ENCODE assay signal across 28 cellular contexts in genomic region chr3:144877356-144877755, GRCh38.
"Had no signal": no experiment of that assay in that cellular context is flagged by ENCODE, and none has a peak within 500 bp of the region (broad histone marks: within the 10 kb centered on the region; RNA-seq: fewer than 3 reads in every experiment).

No MANE protein-coding gene starts in this region.

- H3K27ac ChIP-seq: neural progenitor cell, pancreas, prostate gland, skin epidermis, spleen, suprapubic skin, thoracic aorta, tibial artery, transverse colon, upper lobe of right lung, uterus had no signal

- ATAC-seq: naive thymus-derived CD4-positive, alpha-beta T cell; natural killer cell; pancreas; right cardiac atrium; sciatic nerve; stimulated activated memory B cell treated with anti-CD40 and anti-IgM and Interleukin-4, amounts not matched to agents 10 μg/mL and 1 μg/mL and 100 μg/mL, for 72 hours; stimulated activated naive CD8-positive, alpha-beta T cell treated with anti-CD3 and anti-CD28 coated beads, Interleukin-15, amount 100 ng/mL, for 72 hours; stimulated activated naive CD8-positive, alpha-beta T cell treated with anti-CD3 and anti-CD28 coated beads, Interleukin-15, Interleukin-2, amounts not matched to agents 100 U/mL and 50 U/mL, for 24 hours; upper lobe of right lung had no signal

- H3K4me2 ChIP-seq: neural progenitor cell, smooth muscle cell had no signal

- H3K9ac ChIP-seq: neural progenitor cell had no signal

- H3K9me3 ChIP-seq: pancreas, prostate gland, spleen, suprapubic skin, thoracic aorta, tibial artery, transverse colon, upper lobe of right lung, uterus had no signal

- DNase-seq: naive thymus-derived CD4-positive, alpha-beta T cell; natural killer cell; occipital lobe; pancreas; retina; right cardiac atrium; spleen; stimulated activated CD4-positive, alpha-beta T cell treated with anti-CD3 and anti-CD28 coated beads, Interleukin-12 subunit alpha, Interleukin-12 subunit beta, amount 100 ng/mL, for 4 hours; stimulated activated CD4-positive, alpha-beta T cell treated with anti-CD3 and anti-CD28 coated beads, Interleukin-1b, Interleukin-23, amount 100 ng/mL, for 48 hours; stimulated activated CD4-positive, alpha-beta T cell treated with anti-CD3 and anti-CD28 coated beads, Interleukin-4, amount 100 ng/mL, for 1 hour; stimulated activated CD4-positive, alpha-beta T cell treated with anti-CD3 and anti-CD28 coated beads, Interleukin-4, amount 100 ng/mL, for 4 hours; stimulated activated CD8-positive, alpha-beta memory T cell treated with anti-CD3 and anti-CD28 coated beads, Interleukin-4, amount 100 ng/mL, for 48 hours; stimulated activated naive CD4-positive, alpha-beta T cell; stimulated activated naive CD8-positive, alpha-beta T cell treated with anti-CD3 and anti-CD28 coated beads, Interleukin-15, amount 100 ng/mL, for 72 hours; stimulated activated naive CD8-positive, alpha-beta T cell treated with anti-CD3 and anti-CD28 coated beads, Interleukin-15, Interleukin-2, amounts not matched to agents 100 U/mL and 50 U/mL, for 24 hours; substantia nigra; tibial artery; transverse colon; upper lobe of right lung; uterus had no signal

- H3K4me1 ChIP-seq: neural progenitor cell, pancreas, prostate gland, spleen, suprapubic skin, tibial artery, transverse colon, upper lobe of right lung, uterus had no signal

- H2AFZ ChIP-seq: neural progenitor cell had no signal

- H3K4me3 ChIP-seq: neural progenitor cell, pancreas, prostate gland, skin epidermis, smooth muscle cell, spleen, suprapubic skin, thoracic aorta, tibial artery, transverse colon, upper lobe of right lung, uterus had no signal

- H3K36me3 ChIP-seq: neural progenitor cell, pancreas, prostate gland, spleen, suprapubic skin, thoracic aorta, tibial artery, transverse colon, upper lobe of right lung, uterus had no signal

- H3K27me3 ChIP-seq: neural progenitor cell, pancreas, spleen, suprapubic skin, tibial artery, transverse colon, upper lobe of right lung, uterus had no signal
